8 cellular contexts compared by ENCODE assay signal in genomic region chr15:70974004-70974832, GRCh38.
DNase-seq lines count a peak whose midpoint lies in the region; ATAC-seq and TF ChIP-seq lines count a peak whose summit lies in the region.

No MANE protein-coding gene starts in this region.

- no peak for TF ChIP-seq POLR2A in uterus (IDR thresholded peaks at IDR 0.05)
- no peak for TF ChIP-seq POLR2A in spleen (IDR thresholded peaks at IDR 0.05)

- H3K9me3 ChIP-seq in left ventricle myocardium inferior (replicated peaks), result no peaks in the 10 kb centered on the region
- no peaks in the 10 kb centered on the region for H3K9me3 ChIP-seq in right cardiac atrium (ENCODE audit: control insufficient read depth, low read length)
- H3K9me3 ChIP-seq in uterus, result no peaks in the 10 kb centered on the region
- no peaks in the 10 kb centered on the region for H3K9me3 ChIP-seq in spleen

- peak; percentile 44 for TF ChIP-seq CTCF in left ventricle myocardium inferior (IDR thresholded peaks at IDR 0.05; ENCODE audit: borderline replicate concordance)
- peak; percentile 26 for TF ChIP-seq CTCF in foreskin fibroblast (IDR thresholded peaks at IDR 0.05; ENCODE audit: low read depth, low read length)
- TF ChIP-seq CTCF in uterus (IDR thresholded peaks at IDR 0.05), result peak in 3 of 4 experiments; percentile 18 to 35 (median 28)
- peak in 3 of 11 experiments; percentile 9 to 24 (median 17) for TF ChIP-seq CTCF in spleen (IDR thresholded peaks at IDR 0.05 in 8 of 11, conservative IDR thresholded peaks at IDR 0.05 in 3 of 11)

- H3K36me3 ChIP-seq in left ventricle myocardium inferior (peaks cover 5% of the 10 kb centered on the region), uterus (no peaks in the 10 kb centered on the region), spleen (no peaks in the 10 kb centered on the region)

- intact Hi-C loops in left ventricle myocardium inferior (cut with micrococcal nuclease), result no loop called here
- intact Hi-C loops in right cardiac atrium (cut with DNase I), result no loop called here
- intact Hi-C loops in uterus (cut with DNase I; ENCODE audit: low total_unique reads), result no loop called here
- intact Hi-C loops in spleen (cut with DNase I; ENCODE audit: low total_unique reads), result no loop called here

- H3K9me3 Mint-ChIP-seq in activated T-cell treated with anti-CD3 and anti-CD28 coated beads, Interleukin-2, amount 50 U/mL, for 4 hours, result no peaks in the 10 kb centered on the region

- H3K27me3 ChIP-seq in left ventricle myocardium inferior (ENCODE audit: low read depth), result no peaks in the 10 kb centered on the region
- no peaks in the 10 kb centered on the region for H3K27me3 ChIP-seq in right cardiac atrium (ENCODE audit: control insufficient read depth, insufficient read depth)
- H3K27me3 ChIP-seq in uterus, result no peaks in the 10 kb centered on the region
- peaks cover 0 to 10% (median 0%) of the 10 kb centered on the region in 7 donors for H3K27me3 ChIP-seq in spleen (replicated peaks in 1 of 7)

- H3K4me3 ChIP-seq in left ventricle myocardium inferior (no peak overlapping the region), right cardiac atrium (ENCODE audit: low read length) (no peak overlapping the region), foreskin fibroblast (ENCODE audit: low read depth in 1 of 2, low read length in 2 of 2) (no peak overlapping the region), uterus (no peak overlapping the region), spleen (no peak overlapping the region)

- DNase-seq in left ventricle myocardium inferior (no peak), right cardiac atrium (no peak), SK-MEL-5 (ENCODE audit: low read depth, low spot score) (peak; percentile 71), foreskin fibroblast (peak; percentile 41 to 81), uterus (no peak), spleen (no peak), substantia nigra (lab: John Stamatoyannopoulos, UW) (no peak)
- DNase-seq in activated T-cell treated with anti-CD3 and anti-CD28 coated beads, Interleukin-2, amount 50 U/mL, for 4 hours, result no peak

- H3K4me1 ChIP-seq in left ventricle myocardium inferior (no peaks in the 10 kb centered on the region), right cardiac atrium (ENCODE audit: control insufficient read depth, insufficient read depth, low read length) (no peaks in the 10 kb centered on the region), uterus (no peaks in the 10 kb centered on the region), spleen (no peaks in the 10 kb centered on the region)

- H3K27me3 Mint-ChIP-seq in activated T-cell treated with anti-CD3 and anti-CD28 coated beads, Interleukin-2, amount 50 U/mL, for 4 hours (ENCODE audit: low read depth), result peaks cover 3% of the 10 kb centered on the region

- ATAC-seq in right cardiac atrium, result no peak
- no peak for ATAC-seq in activated T-cell treated with anti-CD3 and anti-CD28 coated beads, Interleukin-2, amount 50 U/mL, for 4 hours

- no peak overlapping the region for H3K27ac ChIP-seq in left ventricle myocardium inferior (replicated peaks)
- H3K27ac ChIP-seq in right cardiac atrium (ENCODE audit: low read length), result no peak overlapping the region
- H3K27ac ChIP-seq in uterus, result no peak overlapping the region
- H3K27ac ChIP-seq in spleen, result no peak overlapping the region
- H3K27ac ChIP-seq in substantia nigra (ENCODE audit: low read depth, low read length, poor library complexity, severe bottlenecking), result no peak overlapping the region

- H3K4me3 Mint-ChIP-seq in activated T-cell treated with anti-CD3 and anti-CD28 coated beads, Interleukin-2, amount 50 U/mL, for 4 hours, result no peak overlapping the region

- H3K4me1 Mint-ChIP-seq in activated T-cell treated with anti-CD3 and anti-CD28 coated beads, Interleukin-2, amount 50 U/mL, for 4 hours (ENCODE audit: low read depth), result no peaks in the 10 kb centered on the region

- H3K36me3 Mint-ChIP-seq in activated T-cell treated with anti-CD3 and anti-CD28 coated beads, Interleukin-2, amount 50 U/mL, for 4 hours (ENCODE audit: insufficient read depth), result no peaks in the 10 kb centered on the region

- in situ Hi-C loops in SK-MEL-5 (cut with HindIII; ENCODE audit: low pct_unique_long_range_greater_than_20kb, low sequenced_read_pairs), result no loop called here

- 71% methylated on average over 5 of the region's 5 CpGs for WGBS in right cardiac atrium
- 60 to 74% (median 67%) methylated on average over 5 of the region's 5 CpGs for WGBS in spleen, 5 donors

Comparison
In these comparisons a context has a peak if more than half of its experiments do, and no peak if none do; other contexts are left out.
1. DNase-seq: peak in SK-MEL-5 (single experiment) and foreskin fibroblast (2 of 2); none in left ventricle myocardium inferior (single experiment), right cardiac atrium (0 of 3), uterus (0 of 2), activated T-cell treated with anti-CD3 and anti-CD28 coated beads, Interleukin-2, amount 50 U/mL, for 4 hours (single experiment), spleen (single experiment) and substantia nigra (0 of 49).